ENCODE assay signal across 8 cellular contexts in genomic region chr14:53956427-53957201, GRCh38. TPM values are rescaled to one million over a fixed set of nuclear protein-coding genes. Genes with fewer than 3 reads are reported as not detected.
DNase-seq lines count a peak whose midpoint lies in the region; ATAC-seq lines count a peak whose summit lies in the region.

Gene BMP4, minus strand, starts transcription at chr14:53956825. Its CDS starts 4,603 bp downstream, at chr14:53952222.

- peak within 1 kb of the TSS in 6 of 7 donors; percentile 53 to 82 (median 64) for H3K4me3 Mint-ChIP-seq in CD8-positive, alpha-beta memory T cell
- peak within 1 kb of the TSS; percentile 42 for H3K4me3 Mint-ChIP-seq in activated naive CD8-positive, alpha-beta T cell treated with anti-CD3 and anti-CD28 coated beads for 36 hours

- peak within 1 kb of the TSS in 1 of 8 donors; percentile 33 for H3K27ac Mint-ChIP-seq in CD8-positive, alpha-beta memory T cell
- no peak within 1 kb of the TSS for H3K27ac Mint-ChIP-seq in activated naive CD8-positive, alpha-beta T cell treated with anti-CD3 and anti-CD28 coated beads for 36 hours

- H3K36me3 ChIP-seq in CD8-positive, alpha-beta memory T cell (ENCODE audit: insufficient read depth, low read length) = no peaks in the 10 kb centered on the region
- H3K36me3 ChIP-seq in HUES48 (ENCODE audit: control insufficient read depth, insufficient read depth, low read length) = 0 out of 2 replicates have a peak, but pooled peaks cover under 1% of the 10 kb centered on the region
- no peaks in the 10 kb centered on the region for H3K36me3 ChIP-seq in rectal smooth muscle tissue (ENCODE audit: control insufficient read depth, insufficient read depth, low read length)

- no peaks in the 10 kb centered on the region for H3K9me3 ChIP-seq in CD8-positive, alpha-beta memory T cell (ENCODE audit: low read length)
- H3K9me3 ChIP-seq in HUES48 (ENCODE audit: control insufficient read depth, insufficient read depth, low read length) = no peaks in the 10 kb centered on the region

- peak within 1 kb of the TSS; percentile 39 for H3K4me3 ChIP-seq in CD8-positive, alpha-beta memory T cell (ENCODE audit: low read length)
- H3K4me3 ChIP-seq in HUES48 (ENCODE audit: low read depth, low read length) (peak within 1 kb of the TSS; percentile 88), rectal smooth muscle tissue (ENCODE audit: low read length) (peak within 1 kb of the TSS; percentile 68)

- ATAC-seq in left ventricle myocardium superior = peak; percentile 75
- ATAC-seq in HG03139 (IDR thresholded peaks at IDR 0.05; ENCODE audit: unreplicated experiment) = no peak
- ATAC-seq in HG02840 (IDR thresholded peaks at IDR 0.05; ENCODE audit: low FRiP score, unreplicated experiment) = no peak

- no peak within 1 kb of the TSS for H3K27ac ChIP-seq in CD8-positive, alpha-beta memory T cell (ENCODE audit: low read depth, low read length)
- H3K27ac ChIP-seq in HUES48 (ENCODE audit: low read depth, low read length) (peak within 1 kb of the TSS; percentile 55), rectal smooth muscle tissue (ENCODE audit: low read depth, low read length) (peak within 1 kb of the TSS; percentile 31)

- H3K4me1 ChIP-seq in CD8-positive, alpha-beta memory T cell (ENCODE audit: insufficient read depth, low read length) = no peaks in the 10 kb centered on the region
- H3K4me1 ChIP-seq in HUES48 (ENCODE audit: control insufficient read depth, insufficient read depth, low read length) = peaks cover 16% of the 10 kb centered on the region
- H3K4me1 ChIP-seq in rectal smooth muscle tissue (ENCODE audit: control insufficient read depth, insufficient read depth, low read length) = no peaks in the 10 kb centered on the region

- H3K9ac ChIP-seq in HUES48 (ENCODE audit: low read depth, low read length) (peak within 1 kb of the TSS; percentile 32), rectal smooth muscle tissue (ENCODE audit: low read length) (no peak within 1 kb of the TSS)

- intact Hi-C loops in left ventricle myocardium superior (cut with micrococcal nuclease) = no loop called here

- H3K4me1 Mint-ChIP-seq in CD8-positive, alpha-beta memory T cell = peaks cover 21 to 41% (median 31%) of the 10 kb centered on the region in 3 donors
- H3K4me1 Mint-ChIP-seq in activated naive CD8-positive, alpha-beta T cell treated with anti-CD3 and anti-CD28 coated beads for 36 hours = peaks cover 27% of the 10 kb centered on the region

- H3K27me3 ChIP-seq in CD8-positive, alpha-beta memory T cell (ENCODE audit: insufficient read depth, low read length, poor library complexity, severe bottlenecking) = peaks cover 6% of the 10 kb centered on the region
- H3K27me3 ChIP-seq in HUES48 (ENCODE audit: control insufficient read depth, insufficient read depth, low read length) (peaks cover 76% of the 10 kb centered on the region), rectal smooth muscle tissue (ENCODE audit: control insufficient read depth, insufficient read depth, low read length) (peaks cover 15% of the 10 kb centered on the region)

- peaks cover 0 to 3% (median 2%) of the 10 kb centered on the region in 5 donors for H3K9me3 Mint-ChIP-seq in CD8-positive, alpha-beta memory T cell
- H3K9me3 Mint-ChIP-seq in activated naive CD8-positive, alpha-beta T cell treated with anti-CD3 and anti-CD28 coated beads for 36 hours = no peaks in the 10 kb centered on the region

- POLR2A ChIA-PET in CD8-positive, alpha-beta memory T cell (lab: Charles Lee) = no interaction called here

- CTCF ChIA-PET in CD8-positive, alpha-beta memory T cell (lab: Charles Lee) = no interaction called here

- DNase-seq in CD8-positive, alpha-beta memory T cell = peak in 1 of 5 donors; percentile 3
- DNase-seq in activated naive CD8-positive, alpha-beta T cell treated with anti-CD3 and anti-CD28 coated beads for 36 hours = no peak
- DNase-seq in left ventricle myocardium superior = peak; percentile 91
- no peak for DNase-seq in amniotic stem cell (lab: John Stamatoyannopoulos, UW)

- H3K27me3 Mint-ChIP-seq in CD8-positive, alpha-beta memory T cell = peaks cover 51 to 77% of the 10 kb centered on the region in 2 donors
- peaks cover 88% of the 10 kb centered on the region for H3K27me3 Mint-ChIP-seq in activated naive CD8-positive, alpha-beta T cell treated with anti-CD3 and anti-CD28 coated beads for 36 hours

- H3K36me3 Mint-ChIP-seq in CD8-positive, alpha-beta memory T cell = no peaks in the 10 kb centered on the region
- no peaks in the 10 kb centered on the region for H3K36me3 Mint-ChIP-seq in activated naive CD8-positive, alpha-beta T cell treated with anti-CD3 and anti-CD28 coated beads for 36 hours

RNA-seq across cellular contexts. Expression of gene BMP4, which starts in this region (rescaled TPM):
- under 1 TPM in 1 of 2 experiments, not detected in 1; 0.20 TPM for total RNA-seq in CD8-positive, alpha-beta memory T cell
- not detected for polyA plus RNA-seq in CD8-positive, alpha-beta memory T cell
- not detected for total RNA-seq in activated naive CD8-positive, alpha-beta T cell treated with anti-CD3 and anti-CD28 coated beads for 36 hours
- total RNA-seq in left ventricle myocardium superior = 7.1 TPM
